In the genomic region with DNA sequence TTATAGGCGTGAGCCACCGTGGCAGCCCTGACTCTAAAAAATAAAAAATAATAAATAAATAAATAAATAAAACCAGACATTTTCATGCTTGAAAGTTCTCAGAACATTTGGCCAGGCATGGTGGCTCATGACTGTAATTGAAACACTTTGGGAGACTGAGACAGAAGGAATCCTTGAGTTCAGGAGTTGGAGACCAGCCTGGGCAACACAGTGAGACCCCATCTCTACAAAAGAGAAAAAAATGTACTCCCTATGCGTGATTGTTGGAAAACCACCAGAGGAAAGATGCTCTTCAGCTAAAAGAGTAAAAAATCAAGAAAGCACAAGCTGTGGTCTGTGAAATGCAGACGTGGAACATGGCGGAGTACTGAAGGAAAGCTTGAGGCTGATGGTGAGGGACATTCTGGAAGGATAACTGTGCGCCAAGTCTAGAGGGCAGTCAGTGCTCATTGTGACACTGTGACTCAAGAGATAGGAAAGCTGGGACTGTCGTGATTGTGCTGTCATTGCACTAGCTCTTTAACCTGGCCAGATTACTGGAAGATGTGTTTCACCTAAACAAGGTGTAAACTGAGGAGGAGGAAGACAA, we compare ENCODE assay signal across 30 cellular contexts.
"Had no signal": no experiment of that assay in that cellular context is flagged by ENCODE, and none has a peak within 500 bp of the region (broad histone marks: within the 10 kb centered on the region; RNA-seq: fewer than 3 reads in every experiment).

No MANE protein-coding gene starts in this region.

- H3K4me1 ChIP-seq: uterus had no signal

- H3K27me3 ChIP-seq: right atrium auricular region, uterus had no signal

- H3K27ac ChIP-seq: left lung, lower lobe of right lung, neutrophil, parathyroid adenoma, right atrium auricular region, skin epidermis, suprapubic skin, thoracic aorta, tibial artery, uterus had no signal

- H3K9ac ChIP-seq: parathyroid adenoma had no signal

- H3K27ac Mint-ChIP-seq: immature natural killer cell; naive thymus-derived CD8-positive, alpha-beta T cell; nephron; stimulated activated effector memory CD8-positive, alpha-beta T cell treated with anti-CD3 and anti-CD28 coated beads, Interleukin-12 subunit alpha, Interleukin-12 subunit beta, amount 100 ng/mL, for 72 hours; stimulated activated naive CD8-positive, alpha-beta T cell treated with anti-CD3 and anti-CD28 coated beads, Interleukin-15, Interleukin-2, amounts not matched to agents 100 ng/mL and 50 ng/mL, for 24 hours; type B pancreatic cell had no signal

- H3K4me3 Mint-ChIP-seq: immature natural killer cell; nephron; stimulated activated effector memory CD8-positive, alpha-beta T cell treated with anti-CD3 and anti-CD28 coated beads, Interleukin-12 subunit alpha, Interleukin-12 subunit beta, amount 100 ng/mL, for 72 hours; stimulated activated naive CD8-positive, alpha-beta T cell treated with anti-CD3 and anti-CD28 coated beads, Interleukin-15, Interleukin-2, amounts not matched to agents 100 ng/mL and 50 ng/mL, for 24 hours; type B pancreatic cell had no signal

- H2AFZ ChIP-seq: parathyroid adenoma had no signal

- DNase-seq: hypothalamus; immature natural killer cell; left colon; left lung; lower lobe of right lung; mammary epithelial cell; mesenchymal stem cell; occipital lobe; stimulated activated CD4-positive, alpha-beta T cell treated with anti-CD3 and anti-CD28 coated beads, Interleukin-12 subunit alpha, Interleukin-12 subunit beta, amount 100 ng/mL, for 4 hours; stimulated activated CD4-positive, alpha-beta T cell treated with anti-CD3 and anti-CD28 coated beads, Interleukin-15, amount 100 ng/mL, for 24 hours; stimulated activated CD4-positive, alpha-beta T cell treated with anti-CD3 and anti-CD28 coated beads, Interleukin-2, amount 100 ng/mL, for 24 hours; stimulated activated CD4-positive, alpha-beta T cell treated with anti-CD3 and anti-CD28 coated beads, Interleukin-4, amount 100 ng/mL, for 24 hours; stimulated activated naive CD4-positive, alpha-beta T cell; tibial artery; uterus had no signal

- H3K4me1 Mint-ChIP-seq: neural crest cell; stimulated activated effector memory CD8-positive, alpha-beta T cell treated with anti-CD3 and anti-CD28 coated beads, Interleukin-12 subunit alpha, Interleukin-12 subunit beta, amount 100 ng/mL, for 72 hours had no signal

- FAIRE-seq: islet of Langerhans, kidney had no signal

- ATAC-seq: left colon; left lung; lower lobe of right lung; naive thymus-derived CD8-positive, alpha-beta T cell; sciatic nerve; stimulated activated effector memory CD8-positive, alpha-beta T cell treated with anti-CD3 and anti-CD28 coated beads, Interleukin-12 subunit alpha, Interleukin-12 subunit beta, amount 100 ng/mL, for 72 hours had no signal

- H3K79me2 ChIP-seq: parathyroid adenoma had no signal

- H3K9me3 ChIP-seq: left lung, lower lobe of right lung, neutrophil, right atrium auricular region, suprapubic skin, thoracic aorta, tibial artery, uterus had no signal

- H3K36me3 ChIP-seq: left lung, lower lobe of right lung, neutrophil, right atrium auricular region, suprapubic skin, thoracic aorta, tibial artery, uterus had no signal

- H3K4me3 ChIP-seq: left lung, lower lobe of right lung, right atrium auricular region, skin epidermis, suprapubic skin, thoracic aorta, tibial artery, uterus had no signal

- H3K36me3 Mint-ChIP-seq: naive thymus-derived CD8-positive, alpha-beta T cell; stimulated activated effector memory CD8-positive, alpha-beta T cell treated with anti-CD3 and anti-CD28 coated beads, Interleukin-12 subunit alpha, Interleukin-12 subunit beta, amount 100 ng/mL, for 72 hours; type B pancreatic cell had no signal

- H3K9me3 Mint-ChIP-seq: immature natural killer cell; naive thymus-derived CD8-positive, alpha-beta T cell; nephron; neural crest cell; stimulated activated effector memory CD8-positive, alpha-beta T cell treated with anti-CD3 and anti-CD28 coated beads, Interleukin-12 subunit alpha, Interleukin-12 subunit beta, amount 100 ng/mL, for 72 hours; stimulated activated naive CD8-positive, alpha-beta T cell treated with anti-CD3 and anti-CD28 coated beads, Interleukin-15, Interleukin-2, amounts not matched to agents 100 ng/mL and 50 ng/mL, for 24 hours; type B pancreatic cell had no signal
